Comparison of ENCODE assay signal across 25 cellular contexts in genomic region chr13:66359910-66360552, GRCh38.
A peak's percentile ranks its signal among the peaks of the same experiment; 100 is the strongest.
DNase-seq lines count a peak whose midpoint lies in the region; ATAC-seq, FAIRE-seq and TF ChIP-seq lines count a peak whose summit lies in the region.
"Had no signal": no experiment of that assay in that cellular context is flagged by ENCODE, and none has a peak within 500 bp of the region (broad histone marks: within the 10 kb centered on the region; RNA-seq: fewer than 3 reads in every experiment).

No MANE protein-coding gene starts in this region.

- no TSS peak for BruUV-seq in PC-9 (replicated peaks; lab: Mats Ljungman, UMichigan)

- intact Hi-C loops in PC-9 (cut with micrococcal nuclease; ENCODE audit: unreplicated experiment) = no loop called here

- CTCF ChIA-PET in PC-9 (lab: Charles Lee) = no interaction called here

- ATAC-seq in GM18909 (IDR thresholded peaks at IDR 0.05; ENCODE audit: poor library complexity, unreplicated experiment) (peak; percentile 68), GM21619 (IDR thresholded peaks at IDR 0.05; ENCODE audit: unreplicated experiment) (peak; percentile 67), HG03565 (IDR thresholded peaks at IDR 0.05; ENCODE audit: unreplicated experiment) (peak; percentile 42)
- ATAC-seq: activated CD4-positive, CD25-positive, alpha-beta regulatory T cell treated with anti-CD3 and anti-CD28 coated beads, Interleukin-2, amount 50 U/mL, for 24 hours; HCT116; SK-N-SH treated with all-trans-retinoic acid at 6 μM for 48 hours; stimulated activated naive B cell treated with anti-CD40 and anti-IgM and Interleukin-4, amounts not matched to agents 10 μg/mL and 1 μg/mL and 100 μg/mL, for 72 hours had no signal

- peak; percentile 18 for DNase-seq in putamen (ENCODE audit: low spot score)
- no peak for DNase-seq in HTR-8/SVneo (ENCODE audit: insufficient read length, low spot score)
- no peak for DNase-seq in PC-9
- no peak for DNase-seq in NCI-H128 (lab: John Stamatoyannopoulos, UW; ENCODE audit: unreplicated experiment)
- DNase-seq: CD4-positive, CD25-positive, alpha-beta regulatory T cell; central memory CD4-positive, alpha-beta T cell; DMS153; dorsolateral prefrontal cortex; foreskin fibroblast; GDM1; immature natural killer cell; KG1; NCI-H2081; NCI-H510A; stimulated activated CD4-positive, alpha-beta T cell treated with anti-CD3 and anti-CD28 coated beads, Interleukin-1b, Interleukin-23, amount 100 ng/mL, for 48 hours; stimulated activated naive B cell treated with anti-CD40 and anti-IgM and Interleukin-4, amounts not matched to agents 10 μg/mL and 1 μg/mL and 100 μg/mL, for 72 hours had no signal

- POLR2A ChIA-PET in PC-9 (lab: Charles Lee; ENCODE audit: unreplicated experiment) = no interaction called here

- H3K4me2 ChIP-seq in PC-9 = no peak overlapping the region

- H3K4me1 ChIP-seq in PC-9 (replicated peaks; ENCODE audit: insufficient read depth) = no peaks in the 10 kb centered on the region
- H3K4me1 ChIP-seq: ascending aorta, prostate gland had no signal

- no peaks in the 10 kb centered on the region for H3F3A ChIP-seq in PC-9 (ENCODE audit: insufficient read depth, low read depth)

- H3K36me3 ChIP-seq in PC-9 (ENCODE audit: low read depth) = no peaks in the 10 kb centered on the region
- H3K36me3 ChIP-seq: ascending aorta, prostate gland had no signal

- no peaks in the 10 kb centered on the region for H3K79me2 ChIP-seq in PC-9 (ENCODE audit: low read depth)

- H3K9me3 ChIP-seq in PC-9 (ENCODE audit: insufficient read depth, low read depth) = no peaks in the 10 kb centered on the region
- H3K9me3 ChIP-seq: ascending aorta, prostate gland had no signal

- H3K27ac ChIP-seq in PC-9 = no peak overlapping the region
- H3K27ac ChIP-seq: ascending aorta, epithelial cell of prostate, prostate gland had no signal

- no peak for FAIRE-seq in HTR-8/SVneo (lab: Jason Lieb, UNC)

- H2AFZ ChIP-seq in PC-9 = no peak overlapping the region

- no peaks in the 10 kb centered on the region for H3K9me2 ChIP-seq in PC-9 (ENCODE audit: insufficient read depth)

- H3K27me3 ChIP-seq in PC-9 (ENCODE audit: insufficient read depth, low read depth) = no peaks in the 10 kb centered on the region
- H3K27me3 ChIP-seq: ascending aorta, dorsolateral prefrontal cortex had no signal

- H4K20me1 ChIP-seq in PC-9 (ENCODE audit: insufficient read depth) = no peaks in the 10 kb centered on the region

- H3K4me3 ChIP-seq in PC-9 = no peak overlapping the region
- H3K4me3 ChIP-seq: ascending aorta, dorsolateral prefrontal cortex, prostate gland had no signal

- TF ChIP-seq CTCF in PC-9 (conservative IDR thresholded peaks at IDR 0.05) = no peak
